ENCODE assay signal across 8 cellular contexts in the genomic region with DNA sequence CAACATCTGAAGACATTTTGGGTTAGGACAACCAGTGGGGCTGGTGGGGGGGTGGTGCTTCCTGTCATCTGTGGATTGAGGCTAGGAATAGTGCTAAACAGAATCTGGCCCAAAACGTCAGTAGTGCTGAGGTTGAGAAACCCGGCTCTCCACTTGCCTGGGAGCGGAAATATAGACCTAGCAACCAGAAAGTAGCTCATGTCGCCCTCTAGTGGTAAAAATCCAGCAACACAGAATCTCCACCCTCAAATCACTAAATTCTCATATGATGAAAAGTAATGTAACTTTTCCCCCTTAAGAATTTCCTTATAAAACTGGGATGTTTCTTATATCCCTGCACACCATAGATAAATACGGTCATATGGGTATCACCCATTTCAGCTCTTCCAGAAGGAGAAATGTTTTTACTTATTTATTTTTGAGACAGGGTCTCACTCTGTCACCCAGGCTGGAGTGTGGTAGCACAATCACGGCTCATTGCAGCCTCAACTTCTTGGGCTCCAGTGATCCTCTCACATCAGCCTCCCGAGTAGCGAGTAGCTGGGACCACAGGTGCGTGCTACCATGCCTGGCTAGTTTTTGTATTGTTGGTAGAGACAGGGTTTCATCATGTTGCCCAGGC. TPM values are rescaled to one million over a fixed set of nuclear protein-coding genes. Genes with fewer than 3 reads are reported as not detected.
DNase-seq lines count a peak whose midpoint lies in the region; ATAC-seq and TF ChIP-seq lines count a peak whose summit lies in the region.

No MANE protein-coding gene starts in this region.

- H4K20me1 ChIP-seq in HCT116 (ENCODE audit: insufficient read depth) = no peaks in the 10 kb centered on the region

- no peak overlapping the region for H3K4me2 ChIP-seq in HCT116 (ENCODE audit: low read length)

- RAD21 ChIA-PET in HCT116 (lab: Charles Lee; ENCODE audit: low non-redundant PET in 1 of 2, low total read pairs in 2 of 2, uncharacterized antibody in 2 of 2, unreplicated experiment in 2 of 2) = interaction anchor here in 1 of 2 experiments (1.4 kb wide), 1 partner anchor 189 kb away, joined by 5 read pairs; no protein-coding TSS in a partner anchor

- no peak overlapping the region for H2AFZ ChIP-seq in HCT116 (ENCODE audit: low read depth, low read length, poor library complexity, severe bottlenecking)

- H3K79me2 ChIP-seq in HCT116 (ENCODE audit: insufficient read depth, low read length) = no peaks in the 10 kb centered on the region

- in situ Hi-C loops in SK-MEL-5 (cut with HindIII; ENCODE audit: low pct_unique_long_range_greater_than_20kb, low sequenced_read_pairs) = no loop called here

- no peaks in the 10 kb centered on the region for H3K9me2 ChIP-seq in HCT116 (ENCODE audit: insufficient read depth)

- DNase-seq in GM06990 (ENCODE audit: extremely low read depth, insufficient read length) = peak; percentile 18
- DNase-seq in HCT116 (ENCODE audit: low read depth, low spot score) = peak; percentile 56
- DNase-seq in MG63 = peak; percentile 33
- peak; percentile 92 for DNase-seq in SK-MEL-5 (ENCODE audit: low read depth, low spot score)
- peak; percentile 53 for DNase-seq in activated naive CD4-positive, alpha-beta T cell treated with anti-CD3 and anti-CD28 coated beads, Interleukin-2, amount 50 U/mL, for 16 hours
- peak; percentile 76 for DNase-seq in glomerular visceral epithelial cell (ENCODE audit: extremely low spot score)
- DNase-seq in posterior vena cava (ENCODE audit: low spot score) = peak; percentile 83
- DNase-seq in cerebellar nuclear complex (lab: John Stamatoyannopoulos, UW) = no peak

- H3K27ac ChIP-seq in HCT116 (ENCODE audit: low read depth, low read length) = no peak overlapping the region

- H3K4me1 ChIP-seq in HCT116 (ENCODE audit: control insufficient read depth in 1 of 2, insufficient read depth in 2 of 2, low read length in 2 of 2) = 0 out of 4 replicates have a peak, but pooled peaks cover 0 to 3% of the 10 kb centered on the region in 2 experiments

- no peak for TF ChIP-seq POLR2A in HCT116 (IDR thresholded peaks at IDR 0.05; ENCODE audit: borderline replicate concordance, extremely low read depth, insufficient read depth, insufficient read length)

- intact Hi-C loops in HCT116 (cut with micrococcal nuclease) (loop anchor here (1.0 kb wide), 2 partner anchors 58 to 189 kb away; no protein-coding TSS in a partner anchor), posterior vena cava (cut with DNase I) (loop anchor here in 1 of 2 donors (5.0 kb wide), 1 partner anchor 38 kb away; a partner anchor contains a TSS)

- CTCF ChIA-PET in HCT116 (lab: Charles Lee) = interaction anchor here (0.6 to 2.3 kb wide), 22 partner anchors 8 to 914 kb away, joined by 3 to 29 read pairs (median 4); no protein-coding TSS in a partner anchor

- POLR2A ChIA-PET in HCT116 (lab: Charles Lee) = no interaction called here

- peak; percentile 97 for ATAC-seq in HCT116

- TF ChIP-seq CTCF in GM06990 (IDR thresholded peaks at IDR 0.05; ENCODE audit: insufficient read depth, low read length, poor library complexity, severe bottlenecking) (peak; percentile 62), HCT116 (IDR thresholded peaks at IDR 0.05 in 2 of 3, conservative IDR thresholded peaks at IDR 0.05 in 1 of 3; ENCODE audit: borderline replicate concordance in 1 of 3, insufficient read depth in 1 of 3, low read depth in 2 of 3, low read length in 2 of 3) (peak; percentile 68 to 89 (median 76))

- H3K36me3 ChIP-seq in GM06990 (ENCODE audit: control insufficient read depth, insufficient read depth, low read length) = peaks cover 27% of the 10 kb centered on the region
- peaks cover 9 to 31% of the 10 kb centered on the region in 2 experiments; a peak in 3 of 4 replicates for H3K36me3 ChIP-seq in HCT116 (ENCODE audit: control insufficient read depth in 1 of 2, insufficient read depth in 2 of 2, low read length in 2 of 2)
- H3K36me3 ChIP-seq in MG63 = peaks cover 54% of the 10 kb centered on the region

- no peaks in the 10 kb centered on the region for H3K27me3 ChIP-seq in GM06990 (replicated peaks; ENCODE audit: control insufficient read depth, insufficient read depth, low read length)
- no peaks in the 10 kb centered on the region for H3K27me3 ChIP-seq in HCT116 (ENCODE audit: insufficient read depth, low read length)
- H3K27me3 ChIP-seq in MG63 = no peaks in the 10 kb centered on the region

- no peaks in the 10 kb centered on the region for H3K9me3 ChIP-seq in HCT116 (ENCODE audit: control insufficient read depth in 1 of 2, insufficient read depth in 1 of 2, low read depth in 1 of 2, low read length in 2 of 2)
- no peaks in the 10 kb centered on the region for H3K9me3 ChIP-seq in MG63

- no peak overlapping the region for H3K4me3 ChIP-seq in GM06990 (replicated peaks; ENCODE audit: low read depth, low read length)
- H3K4me3 ChIP-seq in HCT116 (replicated peaks in 1 of 2; ENCODE audit: low read depth in 1 of 2, low read length in 2 of 2) = no peak overlapping the region
- no peak overlapping the region for H3K4me3 ChIP-seq in MG63

- TF ChIP-seq RAD21 in HCT116 (IDR thresholded peaks at IDR 0.05; ENCODE audit: low read depth) = peak; percentile 79

- BruUV-seq in HCT116 (replicated peaks; lab: Mats Ljungman, UMichigan) = no TSS peak

- H3K9ac ChIP-seq in HCT116 (ENCODE audit: low read length) = no peak overlapping the region

TF ChIP-seq in HCT116, 20 proteins besides CTCF, POLR2A, EP300 and RAD21:
- TF ChIP-seq, protein P1, sequence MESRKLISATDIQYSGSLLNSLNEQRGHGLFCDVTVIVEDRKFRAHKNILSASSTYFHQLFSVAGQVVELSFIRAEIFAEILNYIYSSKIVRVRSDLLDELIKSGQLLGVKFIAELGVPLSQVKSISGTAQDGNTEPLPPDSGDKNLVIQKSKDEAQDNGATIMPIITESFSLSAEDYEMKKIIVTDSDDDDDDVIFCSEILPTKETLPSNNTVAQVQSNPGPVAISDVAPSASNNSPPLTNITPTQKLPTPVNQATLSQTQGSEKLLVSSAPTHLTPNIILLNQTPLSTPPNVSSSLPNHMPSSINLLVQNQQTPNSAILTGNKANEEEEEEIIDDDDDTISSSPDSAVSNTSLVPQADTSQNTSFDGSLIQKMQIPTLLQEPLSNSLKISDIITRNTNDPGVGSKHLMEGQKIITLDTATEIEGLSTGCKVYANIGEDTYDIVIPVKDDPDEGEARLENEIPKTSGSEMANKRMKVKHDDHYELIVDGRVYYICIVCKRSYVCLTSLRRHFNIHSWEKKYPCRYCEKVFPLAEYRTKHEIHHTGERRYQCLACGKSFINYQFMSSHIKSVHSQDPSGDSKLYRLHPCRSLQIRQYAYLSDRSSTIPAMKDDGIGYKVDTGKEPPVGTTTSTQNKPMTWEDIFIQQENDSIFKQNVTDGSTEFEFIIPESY (IDR thresholded peaks at IDR 0.05; ENCODE audit: extremely low read depth, insufficient replicate concordance, low read length) = no peak
- no peak for TF ChIP-seq YY1 (IDR thresholded peaks at IDR 0.05; ENCODE audit: extremely low read depth, insufficient replicate concordance, low read depth, low read length)
- TF ChIP-seq, protein P2, sequence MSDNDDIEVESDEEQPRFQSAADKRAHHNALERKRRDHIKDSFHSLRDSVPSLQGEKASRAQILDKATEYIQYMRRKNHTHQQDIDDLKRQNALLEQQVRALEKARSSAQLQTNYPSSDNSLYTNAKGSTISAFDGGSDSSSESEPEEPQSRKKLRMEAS (IDR thresholded peaks at IDR 0.05) = 0 out of 2 replicates have a peak, but pooled peaks have one; percentile 25
- TF ChIP-seq CEBPB (IDR thresholded peaks at IDR 0.05; ENCODE audit: low read depth) = peak; percentile 53; the same call in 1 of the 2 replicates
- TF ChIP-seq SIN3A (IDR thresholded peaks at IDR 0.05; ENCODE audit: low read depth) = no peak
- TF ChIP-seq JUND (IDR thresholded peaks at IDR 0.05) = no peak
TF ChIP-seq in HCT116: peak in this region for 2.

RNA-seq across cellular contexts. Expression of a gene that starts 34.4 kb away (rescaled TPM):
- 23.7 TPM for total RNA-seq in HCT116 (2021; ENCODE audit: unreplicated experiment)
- 9.2 and 10.0 TPM in 2 replicates for polyA plus RNA-seq in HCT116 (2012)
- total RNA-seq in MG63 (2014; rRNA removed; shearing (Covaris generic); ENCODE audit: low replicate concordance) = 23.0 and 23.4 TPM in 2 replicates
- total RNA-seq in SK-MEL-5 (2014; rRNA removed; shearing (Covaris generic)) = 40.6 and 40.8 TPM in 2 replicates
- 37.7 and 47.2 TPM in 2 replicates for polyA plus RNA-seq in SK-MEL-5 (2015; cell fraction: cytosol; rRNA removed)
- 15.0 and 16.6 TPM in 2 replicates for polyA plus RNA-seq in SK-MEL-5 (2015; cell fraction: nucleus; rRNA removed)
- 10 to 100 TPM; 26.8 TPM for total RNA-seq in posterior vena cava

RNA-seq across cellular contexts. Expression of a gene that starts 39.3 kb away (rescaled TPM):
- total RNA-seq in HCT116 (2021; ENCODE audit: unreplicated experiment) = 11.8 TPM
- 3.9 and 4.7 TPM in 2 replicates for polyA plus RNA-seq in HCT116 (2012)
- total RNA-seq in MG63 (2014; rRNA removed; shearing (Covaris generic); ENCODE audit: low replicate concordance) = 3.5 and 4.3 TPM in 2 replicates
- 16.2 and 16.7 TPM in 2 replicates for total RNA-seq in SK-MEL-5 (2014; rRNA removed; shearing (Covaris generic))
- polyA plus RNA-seq in SK-MEL-5 (2015; cell fraction: cytosol; rRNA removed) = 35.1 and 49.6 TPM in 2 replicates
- polyA plus RNA-seq in SK-MEL-5 (2015; cell fraction: nucleus; rRNA removed) = 42.4 and 42.7 TPM in 2 replicates
- 10 to 100 TPM in 1 of 2 donors, 1 to 10 TPM in 1; 9.2 to 10.9 TPM for total RNA-seq in posterior vena cava

Comparison
In these comparisons a context has a peak if more than half of its experiments do, and no peak if none do; other contexts are left out.
1. DNase-seq: peak in GM06990 (single experiment), HCT116 (single experiment), MG63 (single experiment), SK-MEL-5 (single experiment), activated naive CD4-positive, alpha-beta T cell treated with anti-CD3 and anti-CD28 coated beads, Interleukin-2, amount 50 U/mL, for 16 hours (single experiment), glomerular visceral epithelial cell (single experiment) and posterior vena cava (single experiment); none in cerebellar nuclear complex (0 of 2).